ENCODE assay signal across 1 cellular context in genomic region chr19:11064831-11065303, GRCh38.
TF ChIP-seq lines count a peak whose summit lies in the region.

No MANE protein-coding gene starts in this region.

TF ChIP-seq in WTC11, 78 proteins besides CTCF, POLR2A, EP300 and RAD21 (continued from another document):
- TF ChIP-seq STAT6 (CRISPR knock-in tag; conservative IDR thresholded peaks at IDR 0.05; ENCODE audit: low read depth) (no peak), OVOL2 (CRISPR knock-in tag; IDR thresholded peaks at IDR 0.05; ENCODE audit: borderline replicate concordance) (no peak), ZNF425 (CRISPR knock-in tag; conservative IDR thresholded peaks at IDR 0.05) (no peak), E2F4 (CRISPR knock-in tag; IDR thresholded peaks at IDR 0.05; ENCODE audit: borderline replicate concordance, low read depth) (no peak), USF2 (CRISPR knock-in tag; IDR thresholded peaks at IDR 0.05) (no peak), ZNF232 (CRISPR knock-in tag; IDR thresholded peaks at IDR 0.05) (no peak)
